26 cellular contexts compared by ENCODE assay signal in the genomic region with DNA sequence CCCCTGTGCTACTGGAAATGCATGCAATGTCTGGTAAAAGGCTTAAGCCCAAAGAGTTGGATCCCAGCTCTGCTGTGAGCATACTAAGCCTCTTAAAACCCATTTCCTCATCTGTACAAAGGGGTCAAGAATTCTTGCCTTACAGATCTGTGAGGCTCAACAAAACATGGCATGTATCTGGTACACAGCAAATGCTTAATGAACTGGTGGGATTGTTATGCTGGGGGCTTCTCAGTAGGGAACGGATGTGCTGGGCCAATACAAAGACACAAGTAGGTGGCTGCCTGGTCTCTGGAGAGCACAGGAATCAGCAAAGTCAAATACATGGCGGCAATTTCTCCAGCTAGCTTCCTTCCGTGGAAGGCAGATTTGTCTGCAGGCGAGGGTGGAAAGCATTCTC.
"Had no signal": no experiment of that assay in that cellular context is flagged by ENCODE, and none has a peak within 500 bp of the region (broad histone marks: within the 10 kb centered on the region; RNA-seq: fewer than 3 reads in every experiment).

No MANE protein-coding gene starts in this region.

- H3K9me3 ChIP-seq: esophagus squamous epithelium, right atrium auricular region, thyroid gland, upper lobe of right lung had no signal

- DNase-seq: activated CD4-positive, alpha-beta memory T cell treated with anti-CD3 and anti-CD28 coated beads, Interleukin-2, amount 10 ng/mL, durations not matched to agents 7 days and 5 days; activated CD4-positive, alpha-beta T cell treated with anti-CD3 and anti-CD28 coated beads for 1 hour; activated CD4-positive, alpha-beta T cell treated with anti-CD3 and anti-CD28 coated beads, Interleukin-2, amount 10 ng/mL, durations not matched to agents 7 days and 5 days; activated CD8-positive, alpha-beta memory T cell treated with anti-CD3 and anti-CD28 coated beads, Interleukin-2, amount 50 U/mL, for 48 hours; activated gamma-delta T cell; activated naive CD4-positive, alpha-beta T cell treated with anti-CD3 and anti-CD28 coated beads, Interleukin-2, amount 10 ng/mL, durations not matched to agents 7 days and 5 days; activated T-cell treated with anti-CD3 and anti-CD28 coated beads, Interleukin-2, amount 50 U/mL, for 24 hours; amniotic stem cell; brain microvascular endothelial cell; esophagus squamous epithelium; foreskin melanocyte; immature natural killer cell; kidney; left colon; mammary epithelial cell; occipital lobe; stimulated activated CD4-positive, alpha-beta T cell treated with anti-CD3 and anti-CD28 coated beads, Interleukin-1b, Interleukin-23, amount 100 ng/mL, for 48 hours; stimulated activated CD4-positive, alpha-beta T cell treated with anti-CD3 and anti-CD28 coated beads, Interleukin-4, amount 100 ng/mL, for 4 hours; stimulated activated CD8-positive, alpha-beta memory T cell treated with anti-CD3 and anti-CD28 coated beads, Interleukin-4, amount 100 ng/mL, for 48 hours; stimulated activated naive CD8-positive, alpha-beta T cell treated with anti-CD3 and anti-CD28 coated beads, Interleukin-15, amount 100 ng/mL, for 72 hours; substantia nigra; T-helper 9 cell; thyroid gland; upper lobe of right lung had no signal

- H3K36me3 ChIP-seq: brain microvascular endothelial cell, esophagus squamous epithelium, right atrium auricular region, thyroid gland, upper lobe of right lung had no signal

- H3K27ac ChIP-seq: brain microvascular endothelial cell, esophagus squamous epithelium, right atrium auricular region, thyroid gland, upper lobe of right lung had no signal

- H3K27me3 ChIP-seq: brain microvascular endothelial cell, esophagus squamous epithelium, right atrium auricular region, thyroid gland, upper lobe of right lung had no signal

- H3K4me2 ChIP-seq: smooth muscle cell had no signal

- H3K4me1 ChIP-seq: esophagus squamous epithelium, right atrium auricular region, thyroid gland, upper lobe of right lung had no signal

- H3K4me3 ChIP-seq: esophagus squamous epithelium, right atrium auricular region, smooth muscle cell, thyroid gland, upper lobe of right lung had no signal
